Comparison of ENCODE assay signal across 8 cellular contexts in genomic region chr3:153162513-153163348, GRCh38. TPM values are rescaled to one million over a fixed set of nuclear protein-coding genes. Genes with fewer than 3 reads are reported as not detected.
A peak's percentile ranks its signal among the peaks of the same experiment; 100 is the strongest.
DNase-seq lines count a peak whose midpoint lies in the region; ATAC-seq and TF ChIP-seq lines count a peak whose summit lies in the region.

No MANE protein-coding gene starts in this region.

- no peaks in the 10 kb centered on the region for H3K9me3 Mint-ChIP-seq in naive B cell

- H3K4me1 ChIP-seq in esophagus (ENCODE audit: control insufficient read depth in 2 of 2, insufficient read depth in 2 of 2, low read length in 1 of 2) (no peaks in the 10 kb centered on the region), stomach smooth muscle (ENCODE audit: control insufficient read depth, insufficient read depth, low read length) (peaks cover 14% of the 10 kb centered on the region)

- H3K9me3 ChIP-seq in esophagus (ENCODE audit: control insufficient read depth in 2 of 2, insufficient read depth in 1 of 2, low read depth in 1 of 2, low read length in 1 of 2) (no peaks in the 10 kb centered on the region), stomach smooth muscle (ENCODE audit: control insufficient read depth in 2 of 2, low read length in 2 of 2) (no peaks in the 10 kb centered on the region)

- 0% methylated on average over 82 of the region's 82 CpGs for WGBS in esophagus, 2 donors

- no peaks in the 10 kb centered on the region for H3K27me3 Mint-ChIP-seq in naive B cell

- TF ChIP-seq CTCF in GM12864 (IDR thresholded peaks at IDR 0.05; ENCODE audit: low read depth, low read length, missing control alignments) (no peak), HFF-Myc (IDR thresholded peaks at IDR 0.05; ENCODE audit: low read depth, low read length, missing control alignments) (no peak)

- ATAC-seq in naive B cell (ENCODE audit: low read depth in 2 of 2): no peak

- DNase-seq in GM12864 (ENCODE audit: low read depth) (no peak), HFF-Myc (ENCODE audit: extremely low read depth, low read depth) (no peak), NCI-H526 treated with DMSO at 0.1 percent for 48 hours (lab: John Stamatoyannopoulos, UW) (peak; percentile 17), naive B cell (peak; percentile 45), SHP77 treated with DMSO at 0.1 percent for 48 hours (lab: John Stamatoyannopoulos, UW) (no peak)
- peak; percentile 60 for DNase-seq in activated T-cell treated with anti-CD3 and anti-CD28 coated beads, Interleukin-2, amount 50 U/mL, for 1 hour

- peaks cover 47 to 54% (median 52%) of the 10 kb centered on the region in 3 donors for H3K4me1 Mint-ChIP-seq in naive B cell

- no peaks in the 10 kb centered on the region for H3K36me3 Mint-ChIP-seq in naive B cell

- H3K36me3 ChIP-seq in esophagus (ENCODE audit: control insufficient read depth in 2 of 2, insufficient read depth in 2 of 2, low read length in 1 of 2): no peaks in the 10 kb centered on the region
- no peaks in the 10 kb centered on the region for H3K36me3 ChIP-seq in stomach smooth muscle (ENCODE audit: control insufficient read depth in 2 of 2, insufficient read depth in 2 of 2, low read length in 2 of 2)

- H3K27ac Mint-ChIP-seq in naive B cell: peak overlapping the region in 5 of 6 donors; percentile 67 to 96 (median 92)

- peak overlapping the region; percentile 85 for H3K4me3 ChIP-seq in GM12864 (ENCODE audit: low read depth, low read length)
- H3K4me3 ChIP-seq in HFF-Myc (replicated peaks; ENCODE audit: low read depth, low read length): peak overlapping the region; percentile 82
- H3K4me3 ChIP-seq in esophagus (ENCODE audit: low read depth in 1 of 2, low read length in 2 of 2): peak overlapping the region; percentile 95 to 96
- H3K4me3 ChIP-seq in stomach smooth muscle (ENCODE audit: low read length in 2 of 2): peak overlapping the region; percentile 95

- H3K27me3 ChIP-seq in esophagus (ENCODE audit: control insufficient read depth in 1 of 2, insufficient read depth in 2 of 2, low read length in 2 of 2) (no peaks in the 10 kb centered on the region), stomach smooth muscle (ENCODE audit: control insufficient read depth in 1 of 2, insufficient read depth in 2 of 2, low read length in 2 of 2) (no peaks in the 10 kb centered on the region)

- peak overlapping the region; percentile 95 to 100 for H3K27ac ChIP-seq in esophagus (ENCODE audit: low read depth in 2 of 2, low read length in 1 of 2)
- peak overlapping the region; percentile 78 for H3K27ac ChIP-seq in stomach smooth muscle (ENCODE audit: low read length)

- H3K4me3 Mint-ChIP-seq in naive B cell: peak overlapping the region; percentile 94 to 100 (median 98)

- peak overlapping the region; percentile 81 to 83 for H3K9ac ChIP-seq in stomach smooth muscle (ENCODE audit: low read length in 2 of 2)

RNA-seq across cellular contexts. Expression of gene RAP2B, which starts 0.7 kb away (rescaled TPM):
- polyA plus RNA-seq in esophagus (10 to 100 TPM; 10.4 to 13.7 TPM), naive B cell (ENCODE audit: low read depth in 6 of 6) (1 to 10 TPM; 5.4 to 9.3 (median 7.5) TPM)

Comparison
In these comparisons a context has a peak if more than half of its experiments do, and no peak if none do; other contexts are left out.
1. DNase-seq: peak in NCI-H526 treated with DMSO at 0.1 percent for 48 hours (single experiment), activated T-cell treated with anti-CD3 and anti-CD28 coated beads, Interleukin-2, amount 50 U/mL, for 1 hour (single experiment) and naive B cell (single experiment); none in GM12864 (single experiment), HFF-Myc (single experiment) and SHP77 treated with DMSO at 0.1 percent for 48 hours (single experiment).
2. Peak in every context shown above with its lines, with median percentiles within 50 percentile points of each other: H3K4me3 ChIP-seq.